10 cellular contexts compared by ENCODE assay signal in genomic region chr9:89978185-89978584, GRCh38.
A peak's percentile ranks its signal among the peaks of the same experiment; 100 is the strongest.
DNase-seq lines count a peak whose midpoint lies in the region; ATAC-seq and TF ChIP-seq lines count a peak whose summit lies in the region.
"Had no signal": no experiment of that assay in that cellular context is flagged by ENCODE, and none has a peak within 500 bp of the region (broad histone marks: within the 10 kb centered on the region; RNA-seq: fewer than 3 reads in every experiment).

No MANE protein-coding gene starts in this region.

- H3K36me3 ChIP-seq in SK-N-SH (replicated peaks in 1 of 2; ENCODE audit: control insufficient read depth in 1 of 2, insufficient read depth in 2 of 2, low read length in 1 of 2) (no peaks in the 10 kb centered on the region), aorta (ENCODE audit: control insufficient read depth in 1 of 2, insufficient read depth in 2 of 2, low read length in 1 of 2) (no peaks in the 10 kb centered on the region)

- no peaks in the 10 kb centered on the region for H3K36me3 Mint-ChIP-seq in activated CD8-positive, alpha-beta T cell treated with anti-CD3 and anti-CD28 coated beads, Interleukin-2, amount 10 ng/mL, durations not matched to agents 7 days and 5 days (ENCODE audit: low read depth)

- H3K9me3 Mint-ChIP-seq in activated CD8-positive, alpha-beta T cell treated with anti-CD3 and anti-CD28 coated beads, Interleukin-2, amount 10 ng/mL, durations not matched to agents 7 days and 5 days (ENCODE audit: insufficient read depth) = peaks cover under 1% of the 10 kb centered on the region

- 0 out of 2 replicates have a peak, but pooled peaks have one; percentile 6 for TF ChIP-seq CTCF in SK-N-SH (IDR thresholded peaks at IDR 0.05)
- TF ChIP-seq CTCF in astrocyte of the cerebellum (IDR thresholded peaks at IDR 0.05; ENCODE audit: low read depth, low read length, missing control alignments) = peak; percentile 49

- H3K4me3 Mint-ChIP-seq in activated CD8-positive, alpha-beta T cell treated with anti-CD3 and anti-CD28 coated beads, Interleukin-2, amount 10 ng/mL, durations not matched to agents 7 days and 5 days = no peak overlapping the region

- in situ Hi-C loops in astrocyte of the cerebellum (cut with HindIII; ENCODE audit: low sequenced_read_pairs) = no loop called here

- POLR2A ChIA-PET in SK-N-SH (lab: Yijun Ruan, JAX) = no interaction called here
- POLR2A ChIA-PET in activated CD8-positive, alpha-beta T cell treated with anti-CD3 and anti-CD28 coated beads, Interleukin-2, amount 10 ng/mL, durations not matched to agents 7 days and 5 days (lab: Charles Lee) = interaction anchor here (0.7 kb wide), 1 partner anchor 8 kb away, joined by 3 read pairs; no protein-coding TSS in a partner anchor

- H3K27me3 Mint-ChIP-seq in activated CD8-positive, alpha-beta T cell treated with anti-CD3 and anti-CD28 coated beads, Interleukin-2, amount 10 ng/mL, durations not matched to agents 7 days and 5 days (ENCODE audit: low read depth) = peaks cover 32% of the 10 kb centered on the region

- no peaks in the 10 kb centered on the region; a peak in 1 of 4 replicates for H3K4me1 ChIP-seq in SK-N-SH (ENCODE audit: control insufficient read depth in 1 of 2, insufficient read depth in 2 of 2, low read depth in 1 of 2, low read length in 1 of 2)
- no peaks in the 10 kb centered on the region for H3K4me1 ChIP-seq in aorta (ENCODE audit: control insufficient read depth in 1 of 2, insufficient read depth in 2 of 2, low read length in 2 of 2)

- no peak overlapping the region for H3K27ac ChIP-seq in SK-N-SH (ENCODE audit: low read depth in 2 of 2, low read length in 1 of 2)
- H3K27ac ChIP-seq in aorta (ENCODE audit: low read depth in 1 of 2, low read length in 2 of 2) = no peak overlapping the region

- H3K4me1 Mint-ChIP-seq in activated CD8-positive, alpha-beta T cell treated with anti-CD3 and anti-CD28 coated beads, Interleukin-2, amount 10 ng/mL, durations not matched to agents 7 days and 5 days (ENCODE audit: low read depth) = peaks cover 3% of the 10 kb centered on the region

- no peak for DNase-seq in SK-N-SH
- DNase-seq in astrocyte of the cerebellum (ENCODE audit: low read depth) = no peak
- DNase-seq in iPS-NIHi11 (ENCODE audit: low spot score) = peak; percentile 60
- no peak for DNase-seq in aorta
- DNase-seq in activated CD8-positive, alpha-beta T cell treated with anti-CD3 and anti-CD28 coated beads, Interleukin-2, amount 10 ng/mL, durations not matched to agents 7 days and 5 days = no peak
- DNase-seq: dermis blood vessel endothelial cell, NCI-H774 had no signal

- no peak overlapping the region for H3K4me3 ChIP-seq in SK-N-SH (ENCODE audit: low read depth in 2 of 2, low read length in 1 of 2)
- no peak overlapping the region for H3K4me3 ChIP-seq in astrocyte of the cerebellum (ENCODE audit: low read depth, low read length)
- no peak overlapping the region for H3K4me3 ChIP-seq in aorta (ENCODE audit: low read length in 2 of 2)

- no peak for TF ChIP-seq EP300 in SK-N-SH (IDR thresholded peaks at IDR 0.05; ENCODE audit: borderline replicate concordance in 1 of 2, low read depth in 1 of 2, low read length in 1 of 2)

- ATAC-seq in SK-N-SH treated with all-trans-retinoic acid at 6 μM for 48 hours = no peak
- ATAC-seq in aorta (ENCODE audit: low FRiP score) = peak; percentile 33
- no peak for ATAC-seq in activated CD8-positive, alpha-beta T cell treated with anti-CD3 and anti-CD28 coated beads, Interleukin-2, amount 10 ng/mL, durations not matched to agents 7 days and 5 days
- ATAC-seq in HG02981 (IDR thresholded peaks at IDR 0.05; ENCODE audit: unreplicated experiment) = no peak
- ATAC-seq in GM21367 (IDR thresholded peaks at IDR 0.05; ENCODE audit: unreplicated experiment) = no peak

- H3K9me3 ChIP-seq in SK-N-SH (no peaks in the 10 kb centered on the region), aorta (ENCODE audit: control insufficient read depth, low read length) (no peaks in the 10 kb centered on the region)

- H3K27me3 ChIP-seq in SK-N-SH (ENCODE audit: insufficient read depth) (no peaks in the 10 kb centered on the region), aorta (ENCODE audit: control insufficient read depth in 1 of 2, insufficient read depth in 2 of 2, low read length in 1 of 2) (no peaks in the 10 kb centered on the region)

- peak; percentile 16; the same call in 1 of the 2 replicates for TF ChIP-seq RAD21 in SK-N-SH (IDR thresholded peaks at IDR 0.05; ENCODE audit: low read length)

- no peak overlapping the region for H3K4me2 ChIP-seq in SK-N-SH

- H3K9ac ChIP-seq in SK-N-SH = no peak overlapping the region

- intact Hi-C loops in aorta (cut with DNase I) = loop anchor here in 1 of 2 donors (10.0 kb wide), 1 partner anchor 127 kb away; no protein-coding TSS in a partner anchor

- no peak overlapping the region for H2AFZ ChIP-seq in SK-N-SH (ENCODE audit: low read depth)

- 29% methylated on average over 4 of the region's 4 CpGs for WGBS in SK-N-SH (ENCODE audit: low lambda C conversion rate)
- 13 to 19% methylated on average over 4 of the region's 4 CpGs for WGBS in aorta, 2 donors

- CTCF ChIA-PET in SK-N-SH (lab: Yijun Ruan, JAX) = interaction anchor here (0.7 to 1.4 kb wide), 7 partner anchors 9 to 380 kb away, joined by 3 to 6 read pairs (median 3); no protein-coding TSS in a partner anchor
- CTCF ChIA-PET in activated CD8-positive, alpha-beta T cell treated with anti-CD3 and anti-CD28 coated beads, Interleukin-2, amount 10 ng/mL, durations not matched to agents 7 days and 5 days (lab: Charles Lee) = no interaction called here

- no peaks in the 10 kb centered on the region for H3F3A ChIP-seq in SK-N-SH (replicated peaks; ENCODE audit: insufficient read depth)

- H3K27ac Mint-ChIP-seq in activated CD8-positive, alpha-beta T cell treated with anti-CD3 and anti-CD28 coated beads, Interleukin-2, amount 10 ng/mL, durations not matched to agents 7 days and 5 days = no peak overlapping the region

- no peaks in the 10 kb centered on the region for H3K9me2 ChIP-seq in SK-N-SH

- H3K79me2 ChIP-seq in SK-N-SH (ENCODE audit: insufficient read depth) = no peaks in the 10 kb centered on the region

- H4K20me1 ChIP-seq in SK-N-SH (ENCODE audit: insufficient read depth) = no peaks in the 10 kb centered on the region

TF ChIP-seq in SK-N-SH, 30 proteins besides CTCF, POLR2A, EP300 and RAD21 (continues in another document):
- TF ChIP-seq GATA2 (CRISPR knock-in tag; IDR thresholded peaks at IDR 0.05) (no peak), TEAD4 (IDR thresholded peaks at IDR 0.05; ENCODE audit: borderline replicate concordance, insufficient read depth) (no peak), SIN3A (IDR thresholded peaks at IDR 0.05; ENCODE audit: borderline replicate concordance, low read depth, low read length) (no peak), RFX5 (IDR thresholded peaks at IDR 0.05; ENCODE audit: low read length) (no peak), SMC3 (IDR thresholded peaks at IDR 0.05; ENCODE audit: low read depth, low read length) (no peak), TAF1 (IDR thresholded peaks at IDR 0.05; ENCODE audit: borderline replicate concordance, low read depth, low read length) (no peak), EZH2phosphoT487 (IDR thresholded peaks at IDR 0.05; ENCODE audit: borderline replicate concordance, low read depth) (no peak), JUND (IDR thresholded peaks at IDR 0.05) (no peak), TCF12 (IDR thresholded peaks at IDR 0.05) (no peak), USF2 (IDR thresholded peaks at IDR 0.05; ENCODE audit: borderline replicate concordance, low read depth, low read length) (no peak), NFIC (IDR thresholded peaks at IDR 0.05; ENCODE audit: borderline replicate concordance) (no peak)
- TF ChIP-seq, protein P1, sequence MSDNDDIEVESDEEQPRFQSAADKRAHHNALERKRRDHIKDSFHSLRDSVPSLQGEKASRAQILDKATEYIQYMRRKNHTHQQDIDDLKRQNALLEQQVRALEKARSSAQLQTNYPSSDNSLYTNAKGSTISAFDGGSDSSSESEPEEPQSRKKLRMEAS (IDR thresholded peaks at IDR 0.05; ENCODE audit: low read depth) = no peak

TF ChIP-seq in SK-N-SH treated with all-trans-retinoic acid at 6 μM for 48 hours, 23 proteins besides CTCF, POLR2A, EP300 and RAD21 (continues in another document):
- TF ChIP-seq, protein P2, sequence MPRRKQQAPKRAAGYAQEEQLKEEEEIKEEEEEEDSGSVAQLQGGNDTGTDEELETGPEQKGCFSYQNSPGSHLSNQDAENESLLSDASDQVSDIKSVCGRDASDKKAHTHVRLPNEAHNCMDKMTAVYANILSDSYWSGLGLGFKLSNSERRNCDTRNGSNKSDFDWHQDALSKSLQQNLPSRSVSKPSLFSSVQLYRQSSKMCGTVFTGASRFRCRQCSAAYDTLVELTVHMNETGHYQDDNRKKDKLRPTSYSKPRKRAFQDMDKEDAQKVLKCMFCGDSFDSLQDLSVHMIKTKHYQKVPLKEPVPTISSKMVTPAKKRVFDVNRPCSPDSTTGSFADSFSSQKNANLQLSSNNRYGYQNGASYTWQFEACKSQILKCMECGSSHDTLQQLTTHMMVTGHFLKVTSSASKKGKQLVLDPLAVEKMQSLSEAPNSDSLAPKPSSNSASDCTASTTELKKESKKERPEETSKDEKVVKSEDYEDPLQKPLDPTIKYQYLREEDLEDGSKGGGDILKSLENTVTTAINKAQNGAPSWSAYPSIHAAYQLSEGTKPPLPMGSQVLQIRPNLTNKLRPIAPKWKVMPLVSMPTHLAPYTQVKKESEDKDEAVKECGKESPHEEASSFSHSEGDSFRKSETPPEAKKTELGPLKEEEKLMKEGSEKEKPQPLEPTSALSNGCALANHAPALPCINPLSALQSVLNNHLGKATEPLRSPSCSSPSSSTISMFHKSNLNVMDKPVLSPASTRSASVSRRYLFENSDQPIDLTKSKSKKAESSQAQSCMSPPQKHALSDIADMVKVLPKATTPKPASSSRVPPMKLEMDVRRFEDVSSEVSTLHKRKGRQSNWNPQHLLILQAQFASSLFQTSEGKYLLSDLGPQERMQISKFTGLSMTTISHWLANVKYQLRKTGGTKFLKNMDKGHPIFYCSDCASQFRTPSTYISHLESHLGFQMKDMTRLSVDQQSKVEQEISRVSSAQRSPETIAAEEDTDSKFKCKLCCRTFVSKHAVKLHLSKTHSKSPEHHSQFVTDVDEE (CRISPR knock-in tag; IDR thresholded peaks at IDR 0.05) = no peak
- TF ChIP-seq OSR1 (CRISPR knock-in tag; IDR thresholded peaks at IDR 0.05) (no peak), TOX (CRISPR knock-in tag; IDR thresholded peaks at IDR 0.05; ENCODE audit: borderline replicate concordance) (no peak), RARB (CRISPR knock-in tag; IDR thresholded peaks at IDR 0.05) (no peak), BACH2 (CRISPR knock-in tag; IDR thresholded peaks at IDR 0.05; ENCODE audit: borderline replicate concordance) (no peak), TCF4 (CRISPR knock-in tag; IDR thresholded peaks at IDR 0.05; ENCODE audit: borderline replicate concordance) (no peak), ZNF70 (CRISPR knock-in tag; IDR thresholded peaks at IDR 0.05) (no peak)
